9 cellular contexts compared by ENCODE assay signal in the genomic region with DNA sequence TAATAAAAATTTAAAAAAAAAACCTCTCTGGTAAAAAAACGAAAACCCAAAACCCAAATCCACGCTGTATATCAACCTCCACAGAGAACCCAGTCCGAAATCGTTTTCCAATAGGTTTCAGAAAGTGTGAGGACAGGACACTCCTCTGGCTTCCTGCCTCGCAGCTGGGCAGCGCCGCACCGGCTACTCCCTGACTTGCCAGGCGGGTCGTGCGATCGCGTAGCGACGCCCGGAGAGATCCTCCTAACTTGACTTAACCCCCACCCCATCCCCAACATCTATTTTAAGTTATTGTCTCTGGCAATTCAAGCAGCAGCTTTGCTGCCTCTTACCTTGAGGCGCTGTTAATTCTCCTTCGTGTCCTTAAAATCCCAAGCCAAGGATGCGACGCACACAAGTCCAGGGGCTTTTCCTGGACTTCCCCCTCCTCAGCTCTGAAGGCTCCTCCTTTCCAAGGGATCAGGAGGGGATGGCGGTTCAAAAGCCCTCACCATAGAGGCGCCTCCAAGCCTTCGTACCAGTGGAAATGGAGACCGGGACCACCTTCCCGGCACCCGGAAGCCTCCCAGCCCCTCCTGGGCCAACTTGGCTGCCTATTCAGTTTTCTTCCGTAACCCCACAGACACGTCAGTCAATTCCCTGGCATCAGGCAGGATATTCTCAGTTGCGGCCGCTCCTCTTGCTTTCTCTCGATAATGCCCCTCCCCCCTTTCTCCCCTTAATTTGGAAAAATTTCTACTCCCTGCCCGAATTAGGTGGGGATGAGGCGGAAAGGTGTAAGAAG. TPM values are rescaled to one million over a fixed set of nuclear protein-coding genes. Genes with fewer than 3 reads are reported as not detected.
DNase-seq lines count a peak whose midpoint lies in the region; ATAC-seq, FAIRE-seq and TF ChIP-seq lines count a peak whose summit lies in the region.
"Had no signal": no experiment of that assay in that cellular context is flagged by ENCODE, and none has a peak within 500 bp of the region (broad histone marks: within the 10 kb centered on the region; RNA-seq: fewer than 3 reads in every experiment).

No MANE protein-coding gene starts in this region.

- TF ChIP-seq POLR2A in gastrocnemius medialis (IDR thresholded peaks at IDR 0.05), result no peak

- in situ Hi-C loops in gastrocnemius medialis (cut with MboI; ENCODE audit: low sequenced_read_pairs in 4 of 4), result no loop called here

- no peak overlapping the region for H3K27ac ChIP-seq in gastrocnemius medialis

- intact Hi-C loops in gastrocnemius medialis (cut with DNase I; ENCODE audit: low total_unique reads), result no loop called here

- H3K4me1 Mint-ChIP-seq in activated CD8-positive, alpha-beta memory T cell treated with anti-CD3 and anti-CD28 coated beads, Interleukin-2, amount 10 ng/mL, durations not matched to agents 7 days and 5 days, result peaks cover 11% of the 10 kb centered on the region

- peak; percentile 82 for DNase-seq in NCI-H146 (lab: John Stamatoyannopoulos, UW)
- DNase-seq in bronchial epithelial cell (ENCODE audit: low read depth), result no peak
- peak; percentile 15 for DNase-seq in myocyte (ENCODE audit: low read depth)
- DNase-seq in D721Med (ENCODE audit: insufficient read length, low spot score), result no peak
- DNase-seq in activated CD8-positive, alpha-beta memory T cell treated with anti-CD3 and anti-CD28 coated beads, Interleukin-2, amount 10 ng/mL, durations not matched to agents 7 days and 5 days, result no peak
- no peak for DNase-seq in gastrocnemius medialis

- no peaks in the 10 kb centered on the region for H3K4me1 ChIP-seq in gastrocnemius medialis

- H3K9me3 ChIP-seq in gastrocnemius medialis, result no peaks in the 10 kb centered on the region

- no peak overlapping the region for H3K4me3 Mint-ChIP-seq in activated CD8-positive, alpha-beta memory T cell treated with anti-CD3 and anti-CD28 coated beads, Interleukin-2, amount 10 ng/mL, durations not matched to agents 7 days and 5 days

- TF ChIP-seq CTCF in bronchial epithelial cell (IDR thresholded peaks at IDR 0.05; ENCODE audit: insufficient read depth, low read length, severe bottlenecking) (no peak), D721Med (IDR thresholded peaks at IDR 0.05; ENCODE audit: insufficient read depth, missing control alignments) (no peak), gastrocnemius medialis (IDR thresholded peaks at IDR 0.05 in 4 of 5, conservative IDR thresholded peaks at IDR 0.05 in 1 of 5) (no peak)

- H3K27me3 ChIP-seq in bronchial epithelial cell (ENCODE audit: control insufficient read depth, insufficient read depth, low read length), result peaks cover 37% of the 10 kb centered on the region
- peaks cover 23 to 58% (median 55%) of the 10 kb centered on the region in 3 donors for H3K27me3 ChIP-seq in gastrocnemius medialis

- peaks cover 2% of the 10 kb centered on the region for H3K36me3 Mint-ChIP-seq in activated CD8-positive, alpha-beta memory T cell treated with anti-CD3 and anti-CD28 coated beads, Interleukin-2, amount 10 ng/mL, durations not matched to agents 7 days and 5 days

- no peak overlapping the region for H3K27ac Mint-ChIP-seq in activated CD8-positive, alpha-beta memory T cell treated with anti-CD3 and anti-CD28 coated beads, Interleukin-2, amount 10 ng/mL, durations not matched to agents 7 days and 5 days

- CTCF ChIA-PET in activated CD8-positive, alpha-beta memory T cell treated with anti-CD3 and anti-CD28 coated beads, Interleukin-2, amount 10 ng/mL, durations not matched to agents 7 days and 5 days (lab: Charles Lee), result no interaction called here

- H3K4me3 ChIP-seq in bronchial epithelial cell (ENCODE audit: low read depth, low read length), result peak overlapping the region; percentile 17
- H3K4me3 ChIP-seq in gastrocnemius medialis, result peak overlapping the region in 2 of 4 donors; percentile 17 to 25
- H3K4me3 ChIP-seq: K562 had no signal

- FAIRE-seq in bronchial epithelial cell (lab: Jason Lieb, UNC), result no peak
- FAIRE-seq in D721Med (lab: Jason Lieb, UNC), result no peak
- FAIRE-seq: K562 had no signal

- H3K27me3 Mint-ChIP-seq in activated CD8-positive, alpha-beta memory T cell treated with anti-CD3 and anti-CD28 coated beads, Interleukin-2, amount 10 ng/mL, durations not matched to agents 7 days and 5 days, result peaks cover 52% of the 10 kb centered on the region

- ATAC-seq in GM18502 (IDR thresholded peaks at IDR 0.05; ENCODE audit: poor library complexity, unreplicated experiment) (peak; percentile 29), GM18858 (IDR thresholded peaks at IDR 0.05; ENCODE audit: unreplicated experiment) (no peak), gastrocnemius medialis (no peak)
- ATAC-seq in activated CD8-positive, alpha-beta memory T cell treated with anti-CD3 and anti-CD28 coated beads, Interleukin-2, amount 10 ng/mL, durations not matched to agents 7 days and 5 days, result no peak
- ATAC-seq: K562 had no signal

- H3K9me3 Mint-ChIP-seq in activated CD8-positive, alpha-beta memory T cell treated with anti-CD3 and anti-CD28 coated beads, Interleukin-2, amount 10 ng/mL, durations not matched to agents 7 days and 5 days (ENCODE audit: low read depth), result no peaks in the 10 kb centered on the region

- H3K36me3 ChIP-seq in bronchial epithelial cell (ENCODE audit: control insufficient read depth, insufficient read depth, low read length) (no peaks in the 10 kb centered on the region), gastrocnemius medialis (no peaks in the 10 kb centered on the region)

RNA-seq across cellular contexts. Expression of a gene that starts 0.6 kb away (rescaled TPM):
- 0.79 TPM in 1 of 2 replicates, not detected in the other for total RNA-seq in bronchial epithelial cell
- total RNA-seq in myocyte, result 0.11 TPM in 1 of 2 replicates, not detected in the other
- polyA plus RNA-seq in myocyte (2012), result 0.37 TPM
- not detected for total RNA-seq in activated CD8-positive, alpha-beta memory T cell treated with anti-CD3 and anti-CD28 coated beads, Interleukin-2, amount 10 ng/mL, durations not matched to agents 7 days and 5 days
- total RNA-seq in gastrocnemius medialis, result not detected
- total RNA-seq: K562 had no signal
- polyA plus RNA-seq: K562 had no signal

Comparison
In these comparisons a context has a peak if more than half of its experiments do, and no peak if none do; other contexts are left out.
1. DNase-seq: peak in NCI-H146 (single experiment) and myocyte (single experiment); none in bronchial epithelial cell (single experiment), D721Med (single experiment), activated CD8-positive, alpha-beta memory T cell treated with anti-CD3 and anti-CD28 coated beads, Interleukin-2, amount 10 ng/mL, durations not matched to agents 7 days and 5 days (single experiment) and gastrocnemius medialis (0 of 2).